Comparison of ENCODE assay signal across 14 cellular contexts in genomic region chr5:139525586-139526308, GRCh38. TPM values are rescaled to one million over a fixed set of nuclear protein-coding genes. Genes with fewer than 3 reads are reported as not detected.
DNase-seq lines count a peak whose midpoint lies in the region; ATAC-seq, FAIRE-seq and TF ChIP-seq lines count a peak whose summit lies in the region.
"Not testable (repeated sequence)": the region's sequence is repeated elsewhere in the genome, so short reads cannot be mapped to it uniquely, and the experiment has no call there.
"Had no signal": no experiment of that assay in that cellular context is flagged by ENCODE, and none has a peak within 500 bp of the region (broad histone marks: within the 10 kb centered on the region; RNA-seq: fewer than 3 reads in every experiment).

No MANE protein-coding gene starts in this region.

- not testable (repeated sequence) for H4K20me1 ChIP-seq in OCI-LY3 (ENCODE audit: insufficient read depth, low read length)

- H3K27me3 ChIP-seq in OCI-LY3 (ENCODE audit: low read depth, low read length); colonic mucosa; neuronal stem cell (ENCODE audit: control insufficient read depth in 3 of 3, insufficient read depth in 3 of 3, low read depth in 1 of 3, low read length in 3 of 3): not testable (repeated sequence)

- not testable (repeated sequence) for H2BK5ac ChIP-seq in neuronal stem cell (ENCODE audit: low read length)

- DNase-seq in GM12891 (ENCODE audit: insufficient read length, low spot score); neuronal stem cell (ENCODE audit: low spot score): not testable (repeated sequence)
- DNase-seq in colonic mucosa (peak; percentile 75), kidney glomerular epithelial cell (lab: John Stamatoyannopoulos, UW) (peak; percentile 30), ureter (ENCODE audit: low spot score) (peak; percentile 54)

- H3K23ac ChIP-seq in neuronal stem cell (ENCODE audit: low read depth, low read length, poor library complexity) = not testable (repeated sequence)

- not testable (repeated sequence) for H3K4ac ChIP-seq in neuronal stem cell (ENCODE audit: low read length)

- not testable (repeated sequence) for H3K14ac ChIP-seq in neuronal stem cell (ENCODE audit: low read length)

- WGBS in neuronal stem cell (ENCODE audit: extremely low coverage in 2 of 2, insufficient read length in 2 of 2, insufficient replicate concordance in 1 of 2), 2 donors = no CpG with 5 or more reads among the region's 12 CpGs

- not testable (repeated sequence) for H2AK5ac ChIP-seq in neuronal stem cell (ENCODE audit: low read depth, low read length)

- H3K4me3 ChIP-seq in OCI-LY3 (ENCODE audit: low read length) (peak overlapping the region; percentile 80), neuronal stem cell (ENCODE audit: low read length in 2 of 2) (peak overlapping the region in 1 of 2 donors; percentile 36)
- not testable (repeated sequence) for H3K4me3 ChIP-seq in colonic mucosa

- not testable (repeated sequence) for H3K18ac ChIP-seq in neuronal stem cell (ENCODE audit: low read length)

- not testable (repeated sequence) for H4K8ac ChIP-seq in neuronal stem cell (ENCODE audit: low read depth, low read length)

- H3K79me1 ChIP-seq in neuronal stem cell (ENCODE audit: low read depth, low read length) = not testable (repeated sequence)

- H3K79me2 ChIP-seq in OCI-LY3 (ENCODE audit: low read length) = peaks cover 46% of the 10 kb centered on the region

- not testable (repeated sequence) for TF ChIP-seq POLR2A in GM12891 (IDR thresholded peaks at IDR 0.05; ENCODE audit: low read depth, low read length)

- H2AFZ ChIP-seq in OCI-LY3 (ENCODE audit: low read depth, low read length) (peak overlapping the region; percentile 21; the same call in 1 of the 2 replicates), neuronal stem cell (ENCODE audit: low read length) (peak overlapping the region; percentile 88)

- ATAC-seq in GM19452 (IDR thresholded peaks at IDR 0.05; ENCODE audit: unreplicated experiment) (peak; percentile 53), HG02759 (IDR thresholded peaks at IDR 0.05; ENCODE audit: unreplicated experiment) (peak; percentile 50)

- TF ChIP-seq CTCF in OCI-LY3 (IDR thresholded peaks at IDR 0.05; ENCODE audit: low read depth, low read length); colonic mucosa (IDR thresholded peaks at IDR 0.05): not testable (repeated sequence)

- not testable (repeated sequence) for H3K36me3 ChIP-seq in OCI-LY3 (replicated peaks; ENCODE audit: low read depth, low read length); colonic mucosa; neuronal stem cell (replicated peaks in 1 of 2; ENCODE audit: control insufficient read depth in 2 of 2, insufficient read depth in 2 of 2, low read length in 2 of 2)

- peak; percentile 83 for FAIRE-seq in GM12891 (lab: Jason Lieb, UNC)

- intact Hi-C loops in colonic mucosa (cut with DNase I) = loop anchor here (10.0 kb wide), 1 partner anchor 239 kb away; no protein-coding TSS in a partner anchor

- H3K4me2 ChIP-seq in OCI-LY3 (ENCODE audit: low read length) = peak overlapping the region; percentile 76
- H3K4me2 ChIP-seq in neuronal stem cell (ENCODE audit: insufficient read depth, low read length, poor library complexity, severe bottlenecking) = not testable (repeated sequence)

- not testable (repeated sequence) for H3K9me3 ChIP-seq in OCI-LY3 (ENCODE audit: insufficient read depth, low read length); colonic mucosa; neuronal stem cell (replicated peaks in 1 of 2; ENCODE audit: control insufficient read depth in 2 of 2, insufficient read depth in 1 of 2, low read depth in 1 of 2, low read length in 2 of 2)

- H2BK120ac ChIP-seq in neuronal stem cell (ENCODE audit: low read depth, low read length) = not testable (repeated sequence)

- not testable (repeated sequence) for H2BK15ac ChIP-seq in neuronal stem cell (ENCODE audit: low read length)

- H3K27ac ChIP-seq in OCI-LY3 (ENCODE audit: low read length) (peak overlapping the region; percentile 94), colonic mucosa (peak overlapping the region; percentile 79)
- H3K27ac ChIP-seq in neuronal stem cell (replicated peaks; ENCODE audit: low read length) = not testable (repeated sequence)

- H3K9ac ChIP-seq in OCI-LY3 (ENCODE audit: low read length) (peak overlapping the region; percentile 91), colonic mucosa (ENCODE audit: low read depth in 2 of 2, low read length in 2 of 2) (peak overlapping the region in 1 of 2 donors; percentile 12)
- H3K9ac ChIP-seq in neuronal stem cell (ENCODE audit: low read depth, low read length, poor library complexity) = not testable (repeated sequence)

- peaks cover 38% of the 10 kb centered on the region for H3K4me1 ChIP-seq in OCI-LY3 (ENCODE audit: low read length)
- not testable (repeated sequence) for H3K4me1 ChIP-seq in colonic mucosa; neuronal stem cell (ENCODE audit: control insufficient read depth in 2 of 2, insufficient read depth in 1 of 2, low read depth in 1 of 2, low read length in 2 of 2)

- not testable (repeated sequence) for H2BK12ac ChIP-seq in neuronal stem cell (ENCODE audit: low read length)

- H4K91ac ChIP-seq in neuronal stem cell (ENCODE audit: low read depth, low read length, poor library complexity) = not testable (repeated sequence)

RNA-seq across cellular contexts. Expression of gene UBE2D2, which starts 35.4 kb away (rescaled TPM):
- 155 TPM for polyA plus RNA-seq in GM12891 (2012; ENCODE audit: low read depth, missing spikeins)
- total RNA-seq in colonic mucosa (100 to 1,000 TPM; 146 to 155 TPM), ureter (180 TPM)
- 106 TPM for polyA plus RNA-seq in neuronal stem cell (2013, experiment 1 of 2)
- polyA plus RNA-seq in neuronal stem cell (2013, experiment 2 of 2) = 101 TPM

RNA-seq across cellular contexts. Expression of gene STING1, which starts 43.2 kb away (rescaled TPM):
- polyA plus RNA-seq in GM12891 (2012; ENCODE audit: low read depth, missing spikeins) = 13.1 TPM
- 10 to 100 TPM; 49.0 to 49.2 TPM for total RNA-seq in colonic mucosa
- polyA plus RNA-seq in neuronal stem cell (2013, experiment 1 of 2) = 0.22 TPM
- 0.10 TPM for polyA plus RNA-seq in neuronal stem cell (2013, experiment 2 of 2)
- total RNA-seq in ureter = 71.5 TPM

RNA-seq across cellular contexts. Expression of gene SMIM33, which starts 54.9 kb away (rescaled TPM):
- polyA plus RNA-seq in GM12891 (2012; ENCODE audit: low read depth, missing spikeins) = not detected
- total RNA-seq in colonic mucosa (1 to 10 TPM; 3.4 to 5.9 TPM), ureter (not detected)
- polyA plus RNA-seq in neuronal stem cell (2013, experiment 1 of 2) = not detected
- polyA plus RNA-seq in neuronal stem cell (2013, experiment 2 of 2) = not detected
- total RNA-seq: ascending aorta, heart right ventricle, left lung, natural killer cell, SK-MEL-5, tibial nerve had no signal
- polyA plus RNA-seq: heart right ventricle had no signal
